8 cellular contexts compared by ENCODE assay signal in the genomic region with DNA sequence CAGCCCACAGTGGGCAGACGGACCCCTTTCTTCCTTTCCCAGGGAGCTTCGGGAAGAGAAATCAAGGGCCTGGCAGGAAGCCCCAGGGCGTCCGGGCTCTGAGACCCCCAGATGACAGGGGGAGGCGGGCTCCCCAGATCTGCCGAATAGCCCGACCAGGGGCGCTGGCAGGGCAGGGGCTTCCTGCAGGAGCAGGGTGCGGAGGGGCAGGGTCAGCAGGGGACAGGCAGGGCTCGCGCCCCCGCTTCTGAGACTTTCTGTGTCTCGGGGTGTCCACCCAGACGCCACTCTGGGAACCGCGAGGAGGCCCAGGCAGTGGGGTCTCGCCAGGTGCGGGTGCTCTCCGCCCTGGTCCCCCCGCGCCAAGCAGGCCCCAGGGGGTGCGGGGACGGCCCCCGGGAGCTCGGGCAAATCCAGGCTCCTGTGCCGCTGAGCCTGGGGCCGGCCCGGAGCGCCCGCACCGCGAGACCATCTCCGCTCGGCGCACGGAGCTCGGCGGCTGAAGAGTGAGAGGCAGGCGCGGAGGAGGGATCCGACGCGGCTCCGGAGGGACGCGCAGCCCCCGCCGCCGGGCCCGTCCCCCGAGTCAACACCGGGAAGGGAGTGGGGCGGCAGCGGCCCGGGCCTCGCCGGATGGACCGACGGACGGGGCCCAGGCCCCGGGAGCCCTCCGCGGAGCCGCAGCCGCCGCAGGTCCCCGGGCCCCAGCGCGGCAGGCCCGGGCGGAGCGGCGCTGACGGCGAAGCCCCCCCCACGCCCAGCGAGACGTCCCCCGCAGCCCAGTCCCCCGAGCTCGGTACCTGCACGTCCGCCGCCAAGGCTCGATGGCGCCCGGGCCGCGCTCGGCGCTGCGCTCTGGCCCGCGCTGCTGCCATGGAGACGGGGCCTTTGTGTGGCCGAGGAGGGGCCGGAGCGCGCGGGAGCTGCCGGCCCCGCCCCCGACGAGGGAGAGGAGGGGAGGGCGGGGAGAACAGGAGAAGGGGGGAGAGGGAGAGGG. TPM values are rescaled to one million over a fixed set of nuclear protein-coding genes. Genes with fewer than 3 reads are reported as not detected.
DNase-seq lines count a peak whose midpoint lies in the region; ATAC-seq and TF ChIP-seq lines count a peak whose summit lies in the region.

A gene with protein sequence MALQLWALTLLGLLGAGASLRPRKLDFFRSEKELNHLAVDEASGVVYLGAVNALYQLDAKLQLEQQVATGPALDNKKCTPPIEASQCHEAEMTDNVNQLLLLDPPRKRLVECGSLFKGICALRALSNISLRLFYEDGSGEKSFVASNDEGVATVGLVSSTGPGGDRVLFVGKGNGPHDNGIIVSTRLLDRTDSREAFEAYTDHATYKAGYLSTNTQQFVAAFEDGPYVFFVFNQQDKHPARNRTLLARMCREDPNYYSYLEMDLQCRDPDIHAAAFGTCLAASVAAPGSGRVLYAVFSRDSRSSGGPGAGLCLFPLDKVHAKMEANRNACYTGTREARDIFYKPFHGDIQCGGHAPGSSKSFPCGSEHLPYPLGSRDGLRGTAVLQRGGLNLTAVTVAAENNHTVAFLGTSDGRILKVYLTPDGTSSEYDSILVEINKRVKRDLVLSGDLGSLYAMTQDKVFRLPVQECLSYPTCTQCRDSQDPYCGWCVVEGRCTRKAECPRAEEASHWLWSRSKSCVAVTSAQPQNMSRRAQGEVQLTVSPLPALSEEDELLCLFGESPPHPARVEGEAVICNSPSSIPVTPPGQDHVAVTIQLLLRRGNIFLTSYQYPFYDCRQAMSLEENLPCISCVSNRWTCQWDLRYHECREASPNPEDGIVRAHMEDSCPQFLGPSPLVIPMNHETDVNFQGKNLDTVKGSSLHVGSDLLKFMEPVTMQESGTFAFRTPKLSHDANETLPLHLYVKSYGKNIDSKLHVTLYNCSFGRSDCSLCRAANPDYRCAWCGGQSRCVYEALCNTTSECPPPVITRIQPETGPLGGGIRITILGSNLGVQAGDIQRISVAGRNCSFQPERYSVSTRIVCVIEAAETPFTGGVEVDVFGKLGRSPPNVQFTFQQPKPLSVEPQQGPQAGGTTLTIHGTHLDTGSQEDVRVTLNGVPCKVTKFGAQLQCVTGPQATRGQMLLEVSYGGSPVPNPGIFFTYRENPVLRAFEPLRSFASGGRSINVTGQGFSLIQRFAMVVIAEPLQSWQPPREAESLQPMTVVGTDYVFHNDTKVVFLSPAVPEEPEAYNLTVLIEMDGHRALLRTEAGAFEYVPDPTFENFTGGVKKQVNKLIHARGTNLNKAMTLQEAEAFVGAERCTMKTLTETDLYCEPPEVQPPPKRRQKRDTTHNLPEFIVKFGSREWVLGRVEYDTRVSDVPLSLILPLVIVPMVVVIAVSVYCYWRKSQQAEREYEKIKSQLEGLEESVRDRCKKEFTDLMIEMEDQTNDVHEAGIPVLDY (N-terminal part only) (minus strand): TSS at position 894 of the 997 bp plus-strand sequence. CDS start 17,062 bp downstream, outside the sequence.

- no peak for TF ChIP-seq CTCF in natural killer cell (IDR thresholded peaks at IDR 0.05)

- no peaks in the 10 kb centered on the region for H3K9me3 Mint-ChIP-seq in activated T-helper 1 cell treated with anti-CD3 and anti-CD28 coated beads, Interleukin-12 subunit alpha, Interleukin-12 subunit beta, Interleukin-2, Interleukin-4 antibody, amounts not matched to agents 30 ng/mL and 10 ng/mL and 1 ng/mL, durations not matched to agents 14 hours and 24 hours and 36 hours
- no peaks in the 10 kb centered on the region for H3K9me3 Mint-ChIP-seq in natural killer cell

- peak; percentile 78 for DNase-seq in ELR (ENCODE audit: low read depth)
- peak; percentile 72 for DNase-seq in NCI-H774 (lab: John Stamatoyannopoulos, UW)
- DNase-seq in activated T-helper 1 cell treated with anti-CD3 and anti-CD28 coated beads, Interleukin-12 subunit alpha, Interleukin-12 subunit beta, Interleukin-2, Interleukin-4 antibody, amounts not matched to agents 30 ng/mL and 10 ng/mL and 1 ng/mL, durations not matched to agents 14 hours and 24 hours and 36 hours (ENCODE audit: low spot score): no peak
- DNase-seq in foreskin melanocyte: peak; percentile 70
- DNase-seq in natural killer cell: no peak
- no peak for DNase-seq in OCI-M2 (lab: John Stamatoyannopoulos, UW; ENCODE audit: unreplicated experiment)

- intact Hi-C loops in activated T-helper 1 cell treated with anti-CD3 and anti-CD28 coated beads, Interleukin-12 subunit alpha, Interleukin-12 subunit beta, Interleukin-2, Interleukin-4 antibody, amounts not matched to agents 30 ng/mL and 10 ng/mL and 1 ng/mL, durations not matched to agents 14 hours and 24 hours and 36 hours (cut with micrococcal nuclease): no loop called here
- intact Hi-C loops in natural killer cell (cut with micrococcal nuclease): no loop called here

- H3K36me3 Mint-ChIP-seq in activated T-helper 1 cell treated with anti-CD3 and anti-CD28 coated beads, Interleukin-12 subunit alpha, Interleukin-12 subunit beta, Interleukin-2, Interleukin-4 antibody, amounts not matched to agents 30 ng/mL and 10 ng/mL and 1 ng/mL, durations not matched to agents 14 hours and 24 hours and 36 hours (ENCODE audit: low read depth): no peaks in the 10 kb centered on the region
- H3K36me3 Mint-ChIP-seq in natural killer cell: no peaks in the 10 kb centered on the region

- H3K27ac Mint-ChIP-seq in activated T-helper 1 cell treated with anti-CD3 and anti-CD28 coated beads, Interleukin-12 subunit alpha, Interleukin-12 subunit beta, Interleukin-2, Interleukin-4 antibody, amounts not matched to agents 30 ng/mL and 10 ng/mL and 1 ng/mL, durations not matched to agents 14 hours and 24 hours and 36 hours: no peak within 1 kb of the TSS
- H3K27ac Mint-ChIP-seq in natural killer cell: no peak within 1 kb of the TSS

- peaks cover 10% of the 10 kb centered on the region for H3K27me3 Mint-ChIP-seq in activated T-helper 1 cell treated with anti-CD3 and anti-CD28 coated beads, Interleukin-12 subunit alpha, Interleukin-12 subunit beta, Interleukin-2, Interleukin-4 antibody, amounts not matched to agents 30 ng/mL and 10 ng/mL and 1 ng/mL, durations not matched to agents 14 hours and 24 hours and 36 hours (ENCODE audit: insufficient read depth)
- peaks cover 6 to 23% of the 10 kb centered on the region in 2 donors for H3K27me3 Mint-ChIP-seq in natural killer cell (ENCODE audit: low read depth in 2 of 2)

- peak within 1 kb of the TSS; percentile 30 for H3K4me3 Mint-ChIP-seq in activated T-helper 1 cell treated with anti-CD3 and anti-CD28 coated beads, Interleukin-12 subunit alpha, Interleukin-12 subunit beta, Interleukin-2, Interleukin-4 antibody, amounts not matched to agents 30 ng/mL and 10 ng/mL and 1 ng/mL, durations not matched to agents 14 hours and 24 hours and 36 hours
- peak within 1 kb of the TSS; percentile 13 for H3K4me3 Mint-ChIP-seq in natural killer cell

- H3K4me1 Mint-ChIP-seq in activated T-helper 1 cell treated with anti-CD3 and anti-CD28 coated beads, Interleukin-12 subunit alpha, Interleukin-12 subunit beta, Interleukin-2, Interleukin-4 antibody, amounts not matched to agents 30 ng/mL and 10 ng/mL and 1 ng/mL, durations not matched to agents 14 hours and 24 hours and 36 hours (ENCODE audit: low read depth): peaks cover 6% of the 10 kb centered on the region
- peaks cover 0 to 9% of the 10 kb centered on the region in 2 donors for H3K4me1 Mint-ChIP-seq in natural killer cell

- ATAC-seq in HG03159 (IDR thresholded peaks at IDR 0.05; ENCODE audit: unreplicated experiment) (peak; percentile 42), natural killer cell (peak in 2 of 3 donors; percentile 51 to 62), HG03097 (IDR thresholded peaks at IDR 0.05; ENCODE audit: low FRiP score, unreplicated experiment) (no peak)

RNA-seq across cellular contexts. Expression of the gene that starts here (rescaled TPM):
- total RNA-seq in activated T-helper 1 cell treated with anti-CD3 and anti-CD28 coated beads, Interleukin-12 subunit alpha, Interleukin-12 subunit beta, Interleukin-2, Interleukin-4 antibody, amounts not matched to agents 30 ng/mL and 10 ng/mL and 1 ng/mL, durations not matched to agents 14 hours and 24 hours and 36 hours: 8.9 and 10.2 TPM in 2 replicates
- 10 to 100 TPM in 2 of 3 donors, 1 to 10 TPM in 1; 6.0 to 34.7 (median 18.9) TPM for total RNA-seq in natural killer cell

Comparison
In these comparisons a context has a peak if more than half of its experiments do, and no peak if none do; other contexts are left out.
1. DNase-seq: peak in ELR (single experiment), NCI-H774 (single experiment) and foreskin melanocyte (single experiment); none in activated T-helper 1 cell treated with anti-CD3 and anti-CD28 coated beads, Interleukin-12 subunit alpha, Interleukin-12 subunit beta, Interleukin-2, Interleukin-4 antibody, amounts not matched to agents 30 ng/mL and 10 ng/mL and 1 ng/mL, durations not matched to agents 14 hours and 24 hours and 36 hours (single experiment), natural killer cell (single experiment) and OCI-M2 (single experiment).